Comparison of ENCODE assay signal across 12 cellular contexts in genomic region chr20:56171087-56172012, GRCh38.
DNase-seq lines count a peak whose midpoint lies in the region; ATAC-seq, FAIRE-seq and TF ChIP-seq lines count a peak whose summit lies in the region.
"Had no signal": no experiment of that assay in that cellular context is flagged by ENCODE, and none has a peak within 500 bp of the region (broad histone marks: within the 10 kb centered on the region; RNA-seq: fewer than 3 reads in every experiment).

No MANE protein-coding gene starts in this region.

- H2AFZ ChIP-seq in GM12878 (ENCODE audit: control insufficient read depth, low read depth, low read length): no peak overlapping the region

- intact Hi-C loops in GM12878 (cut with micrococcal nuclease; ENCODE audit: unreplicated experiment) (no loop called here), lower leg skin (cut with DNase I; ENCODE audit: low total_unique reads) (no loop called here)

- no peak for TF ChIP-seq POLR2A in GM12878 (IDR thresholded peaks at IDR 0.05; ENCODE audit: low read depth, low read length)
- no peak for TF ChIP-seq POLR2A in lower leg skin (IDR thresholded peaks at IDR 0.05)

- H3K36me3 ChIP-seq in GM12878 (ENCODE audit: control insufficient read depth in 2 of 2, insufficient read depth in 2 of 2, low read length in 1 of 2) (no peaks in the 10 kb centered on the region), liver (ENCODE audit: control insufficient read depth in 4 of 4, insufficient read depth in 3 of 4, low read depth in 1 of 4, low read length in 3 of 4) (no peaks in the 10 kb centered on the region)

- H3K79me2 ChIP-seq in GM12878 (ENCODE audit: control insufficient read depth, insufficient read depth, low read length): no peaks in the 10 kb centered on the region

- no peak overlapping the region for H3K9ac ChIP-seq in GM12878 (ENCODE audit: control insufficient read depth, insufficient read depth, low read length)
- no peak overlapping the region for H3K9ac ChIP-seq in liver (ENCODE audit: low read depth in 1 of 2, low read length in 2 of 2)

- H3K4me1 ChIP-seq in GM12878 (ENCODE audit: control insufficient read depth, insufficient read depth, low read length) (no peaks in the 10 kb centered on the region), liver (ENCODE audit: control insufficient read depth in 4 of 4, insufficient read depth in 4 of 4, low read length in 3 of 4) (peaks cover 0 to 5% (median 2%) of the 10 kb centered on the region in 4 donors)

- TF ChIP-seq RAD21 in GM12878 (IDR thresholded peaks at IDR 0.05; ENCODE audit: insufficient read depth, low read depth, low read length) (no peak), liver (IDR thresholded peaks at IDR 0.05) (peak; percentile 90 to 96)

- RAD21 ChIA-PET in GM12878 (lab: Charles Lee; ENCODE audit: unreplicated experiment): no interaction called here

- H3K27me3 ChIP-seq in GM12878 (replicated peaks in 1 of 2; ENCODE audit: control insufficient read depth in 2 of 2, insufficient read depth in 2 of 2, low read length in 1 of 2) (no peaks in the 10 kb centered on the region), liver (ENCODE audit: control insufficient read depth in 4 of 4, insufficient read depth in 4 of 4, low read length in 3 of 4) (no peaks in the 10 kb centered on the region)

- peak in 1 of 3 experiments; percentile 31; a peak in 1 of 6 replicates for TF ChIP-seq CTCF in GM12878 (IDR thresholded peaks at IDR 0.05 in 2 of 3, conservative IDR thresholded peaks at IDR 0.05 in 1 of 3; ENCODE audit: control insufficient read depth in 2 of 3, extremely low read depth in 1 of 3, insufficient read depth in 1 of 3, low read depth in 3 of 3, low read length in 3 of 3)
- peak; percentile 71 for TF ChIP-seq CTCF in liver (IDR thresholded peaks at IDR 0.05; ENCODE audit: low read depth, low read length, missing input control)
- no peak for TF ChIP-seq CTCF in lower leg skin (IDR thresholded peaks at IDR 0.05)

- 13% methylated on average over 6 of the region's 6 CpGs for WGBS in GM12878 (ENCODE audit: insufficient coverage, insufficient replicate concordance, low lambda C conversion rate, missing lambda C conversion rate)
- 54% methylated on average over 6 of the region's 6 CpGs for WGBS in liver
- WGBS in lower leg skin, 2 donors: 57 to 67% methylated on average over 6 of the region's 6 CpGs

- in situ Hi-C loops in GM12878 (cut with MboI): no loop called here

- POLR2A ChIA-PET in GM12878 (lab: Charles Lee): no interaction called here

- no peak overlapping the region for H3K27ac ChIP-seq in GM12878 (ENCODE audit: control insufficient read depth, insufficient read depth)
- no peak overlapping the region for H3K27ac ChIP-seq in liver (ENCODE audit: low read depth in 1 of 2, low read length in 2 of 2)

- no peak overlapping the region for H3K4me2 ChIP-seq in GM12878 (ENCODE audit: control insufficient read depth, insufficient read depth)

- FAIRE-seq in GM12878 (lab: Jason Lieb, UNC): no peak

- SMC1A ChIA-PET in GM12878 (lab: Charles Lee; ENCODE audit: uncharacterized antibody, unreplicated experiment): no interaction called here

- no TSS peak for BruUV-seq in GM12878 (replicated peaks; lab: Mats Ljungman, UMichigan)

- H4K20me1 ChIP-seq in GM12878 (ENCODE audit: control insufficient read depth, insufficient read depth): no peaks in the 10 kb centered on the region

- peak; percentile 30 for DNase-seq in D341Med (ENCODE audit: low spot score)
- DNase-seq in NAMALWA (ENCODE audit: low spot score): peak; percentile 13
- DNase-seq in GM12878 (ENCODE audit: low read depth, low spot score): no peak
- DNase-seq in lower leg skin (ENCODE audit: low spot score in 2 of 2): no peak
- no peak for DNase-seq in AML-193 (lab: John Stamatoyannopoulos, UW)
- DNase-seq in germinal center (ENCODE audit: low spot score): no peak
- DNase-seq: activated T-cell treated with anti-CD3 and anti-CD28 coated beads, Interleukin-2, amount 50 U/mL, for 4 hours; DMS79 treated with DMSO at 0.1 percent for 48 hours; nephron progenitor cell; Right ventricle myocardium superior had no signal

- TF ChIP-seq EP300 in GM12878 (IDR thresholded peaks at IDR 0.05; ENCODE audit: borderline replicate concordance in 1 of 2, control insufficient read depth in 1 of 2, low read depth in 2 of 2, low read length in 2 of 2): no peak

- CTCF ChIA-PET in GM12878 (lab: Yijun Ruan, JAX): no interaction called here

- H3K4me3 ChIP-seq in GM12878 (no peak overlapping the region), liver (ENCODE audit: low read depth in 1 of 3, low read length in 3 of 3) (no peak overlapping the region), lower leg skin (ENCODE audit: low read depth, poor library complexity, severe bottlenecking) (no peak overlapping the region)

- no peaks in the 10 kb centered on the region; the same call in 2 of the 3 replicates for H3K9me3 ChIP-seq in GM12878 (replicated peaks; ENCODE audit: control insufficient read depth, insufficient read depth, low read length)
- no peaks in the 10 kb centered on the region for H3K9me3 ChIP-seq in liver (ENCODE audit: control insufficient read depth in 4 of 4, low read length in 3 of 4)

- ATAC-seq in GM12878 (no peak), GM18498 (IDR thresholded peaks at IDR 0.05; ENCODE audit: unreplicated experiment) (no peak)
- ATAC-seq: activated T-cell treated with anti-CD3 and anti-CD28 coated beads, Interleukin-2, amount 50 U/mL, for 4 hours had no signal

TF ChIP-seq in GM12878, 131 proteins besides CTCF, POLR2A, EP300 and RAD21:
- TF ChIP-seq NBN (IDR thresholded peaks at IDR 0.05) (no peak), SMC3 (IDR thresholded peaks at IDR 0.05; ENCODE audit: borderline replicate concordance, low read length) (0 out of 2 replicates have a peak, but pooled peaks have one; percentile 5)

TF ChIP-seq in liver, 16 proteins besides CTCF, POLR2A, EP300 and RAD21:
- TF ChIP-seq SP1 (IDR thresholded peaks at IDR 0.05): no peak
- TF ChIP-seq HNF4A (conservative IDR thresholded peaks at IDR 0.05): peak; percentile 44 to 54

Comparison
In these comparisons a context has a peak if more than half of its experiments do, and no peak if none do; other contexts are left out.
1. DNase-seq: peak in D341Med (single experiment) and NAMALWA (single experiment); none in GM12878 (single experiment), lower leg skin (0 of 2), AML-193 (0 of 2) and germinal center (single experiment).